39 cellular contexts compared by ENCODE assay signal in genomic region chr10:117965984-117966383, GRCh38.
"Had no signal": no experiment of that assay in that cellular context is flagged by ENCODE, and none has a peak within 500 bp of the region (broad histone marks: within the 10 kb centered on the region; RNA-seq: fewer than 3 reads in every experiment).

No MANE protein-coding gene starts in this region.

- DNase-seq: activated CD4-positive, alpha-beta memory T cell treated with anti-CD3 and anti-CD28 coated beads for 36 hours; activated CD4-positive, alpha-beta T cell treated with anti-CD3 and anti-CD28 coated beads for 1 hour; activated CD4-positive, alpha-beta T cell treated with anti-CD3 and anti-CD28 coated beads for 36 hours; activated CD4-positive, alpha-beta T cell treated with anti-CD3 and anti-CD28 coated beads for 48 hours; activated CD4-positive, alpha-beta T cell treated with anti-CD3 and anti-CD28 coated beads, Interleukin-2, amount 10 ng/mL, durations not matched to agents 7 days and 5 days; activated CD4-positive, alpha-beta T cell treated with anti-CD3 and anti-CD28 coated beads, Interleukin-2, amount 50 U/mL, for 4 hours; activated CD4-positive, CD25-positive, alpha-beta regulatory T cell; activated CD8-positive, alpha-beta memory T cell treated with anti-CD3 and anti-CD28 coated beads, Interleukin-2, amount 50 U/mL, for 4 hours; activated CD8-positive, alpha-beta T cell treated with anti-CD3 and anti-CD28 coated beads for 36 hours; activated effector memory CD4-positive, alpha-beta T cell treated with anti-CD3 and anti-CD28 coated beads, Interleukin-2, amount 50 U/mL, for 16 hours; activated gamma-delta T cell treated with Interleukin-2 at 50 U/mL for 16 hours; activated naive CD4-positive, alpha-beta T cell; activated naive CD4-positive, alpha-beta T cell treated with anti-CD3 and anti-CD28 coated beads for 36 hours; activated naive CD4-positive, alpha-beta T cell treated with anti-CD3 and anti-CD28 coated beads, Interleukin-2, amount 50 U/mL, for 16 hours; activated naive CD8-positive, alpha-beta T cell treated with anti-CD3 and anti-CD28 coated beads for 36 hours; activated T-cell treated with anti-CD3 and anti-CD28 coated beads for 4 hours; activated T-cell treated with anti-CD3 and anti-CD28 coated beads, Interleukin-2, amount 50 U/mL, for 1 hour; activated T-cell treated with anti-CD3 and anti-CD28 coated beads, Interleukin-2, amount 50 U/mL, for 4 hours; activated T-cell treated with anti-CD3 and anti-CD28 coated beads, Interleukin-2, amount 50 U/mL, for 72 hours; adrenal gland; amniotic stem cell; aorta; body of pancreas; brain microvascular endothelial cell; central memory CD4-positive, alpha-beta T cell; T-helper 2 cell; T-helper 9 cell had no signal

- H3K27me3 ChIP-seq: adrenal gland, body of pancreas, brain microvascular endothelial cell, breast epithelium had no signal

- H3K27ac ChIP-seq: adrenal gland, body of pancreas, brain microvascular endothelial cell, breast epithelium, coronary artery, VCaP had no signal

- H3K36me3 ChIP-seq: adrenal gland, brain microvascular endothelial cell, breast epithelium had no signal

- H3K4me1 Mint-ChIP-seq: activated CD4-positive, alpha-beta T cell treated with anti-CD3 and anti-CD28 coated beads for 36 hours; activated CD4-positive, alpha-beta T cell treated with anti-CD3 and anti-CD28 coated beads, Interleukin-2, amount 10 ng/mL, durations not matched to agents 7 days and 5 days; activated naive CD8-positive, alpha-beta T cell treated with anti-CD3 and anti-CD28 coated beads for 36 hours; activated T-helper 17 cell treated with anti-CD3 and anti-CD28 coated beads, Interleukin-2, amount 50 U/mL, for 72 hours had no signal

- FAIRE-seq: astrocyte, colon, TTC549 had no signal

- H3K4me3 Mint-ChIP-seq: activated CD4-positive, alpha-beta memory T cell treated with anti-CD3 and anti-CD28 coated beads for 36 hours; activated CD4-positive, alpha-beta T cell treated with anti-CD3 and anti-CD28 coated beads for 36 hours; activated CD4-positive, alpha-beta T cell treated with anti-CD3 and anti-CD28 coated beads, Interleukin-2, amount 10 ng/mL, durations not matched to agents 7 days and 5 days; activated CD8-positive, alpha-beta T cell treated with anti-CD3 and anti-CD28 coated beads for 36 hours; activated naive CD4-positive, alpha-beta T cell treated with anti-CD3 and anti-CD28 coated beads for 36 hours; activated naive CD8-positive, alpha-beta T cell treated with anti-CD3 and anti-CD28 coated beads for 36 hours; activated T-cell treated with anti-CD3 and anti-CD28 coated beads, Interleukin-2, amount 50 U/mL, for 4 hours; activated T-cell treated with anti-CD3 and anti-CD28 coated beads, Interleukin-2, amount 50 U/mL, for 72 hours; activated T-helper 1 cell treated with anti-CD3 and anti-CD28 coated beads, Interleukin-12 subunit alpha, Interleukin-12 subunit beta, Interleukin-2, Interleukin-4 antibody, amounts not matched to agents 30 ng/mL and 10 ng/mL and 1 ng/mL, durations not matched to agents 14 hours and 24 hours and 36 hours; activated T-helper 17 cell treated with anti-CD3 and anti-CD28 coated beads, Interleukin-2, amount 50 U/mL, for 72 hours; T-helper 2 cell treated with Interferon-gamma antibody and Interleukin-4, amounts not matched to agents 5 μg/mL and 100 μg/mL, for 36 hours; WTC11 had no signal

- H3K36me3 Mint-ChIP-seq: activated CD4-positive, alpha-beta memory T cell treated with anti-CD3 and anti-CD28 coated beads for 36 hours; activated naive CD4-positive, alpha-beta T cell treated with anti-CD3 and anti-CD28 coated beads, Interleukin-2, amount 50 U/mL, for 72 hours; activated naive CD8-positive, alpha-beta T cell treated with anti-CD3 and anti-CD28 coated beads for 36 hours; WTC11 had no signal

- H3K9me3 Mint-ChIP-seq: activated CD4-positive, alpha-beta memory T cell treated with anti-CD3 and anti-CD28 coated beads for 36 hours; activated CD4-positive, alpha-beta T cell treated with anti-CD3 and anti-CD28 coated beads, Interleukin-2, amount 10 ng/mL, durations not matched to agents 7 days and 5 days; activated CD8-positive, alpha-beta T cell treated with anti-CD3 and anti-CD28 coated beads for 36 hours; activated naive CD4-positive, alpha-beta T cell treated with anti-CD3 and anti-CD28 coated beads for 36 hours; activated naive CD8-positive, alpha-beta T cell treated with anti-CD3 and anti-CD28 coated beads for 36 hours; activated T-cell treated with anti-CD3 and anti-CD28 coated beads, Interleukin-2, amount 50 U/mL, for 4 hours; activated T-cell treated with anti-CD3 and anti-CD28 coated beads, Interleukin-2, amount 50 U/mL, for 72 hours; activated T-helper 1 cell treated with anti-CD3 and anti-CD28 coated beads, Interleukin-12 subunit alpha, Interleukin-12 subunit beta, Interleukin-2, Interleukin-4 antibody, amounts not matched to agents 30 ng/mL and 10 ng/mL and 1 ng/mL, durations not matched to agents 14 hours and 24 hours and 36 hours; T-helper 2 cell treated with Interferon-gamma antibody and Interleukin-4, amounts not matched to agents 5 μg/mL and 100 μg/mL, for 36 hours had no signal

- H3K27ac Mint-ChIP-seq: activated CD4-positive, alpha-beta memory T cell treated with anti-CD3 and anti-CD28 coated beads for 36 hours; activated CD4-positive, alpha-beta T cell treated with anti-CD3 and anti-CD28 coated beads for 36 hours; activated CD4-positive, alpha-beta T cell treated with anti-CD3 and anti-CD28 coated beads, Interleukin-2, amount 10 ng/mL, durations not matched to agents 7 days and 5 days; activated CD8-positive, alpha-beta T cell treated with anti-CD3 and anti-CD28 coated beads for 36 hours; activated naive CD4-positive, alpha-beta T cell treated with anti-CD3 and anti-CD28 coated beads for 36 hours; activated naive CD4-positive, alpha-beta T cell treated with anti-CD3 and anti-CD28 coated beads, Interleukin-2, amount 50 U/mL, for 72 hours; activated naive CD8-positive, alpha-beta T cell treated with anti-CD3 and anti-CD28 coated beads for 36 hours; activated T-cell treated with anti-CD3 and anti-CD28 coated beads, Interleukin-2, amount 50 U/mL, for 72 hours; activated T-helper 1 cell treated with anti-CD3 and anti-CD28 coated beads, Interleukin-12 subunit alpha, Interleukin-12 subunit beta, Interleukin-2, Interleukin-4 antibody, amounts not matched to agents 30 ng/mL and 10 ng/mL and 1 ng/mL, durations not matched to agents 14 hours and 24 hours and 36 hours; activated T-helper 17 cell treated with anti-CD3 and anti-CD28 coated beads, Interleukin-2, amount 50 U/mL, for 72 hours; T-helper 2 cell treated with Interferon-gamma antibody and Interleukin-4, amounts not matched to agents 5 μg/mL and 100 μg/mL, for 36 hours; WTC11 had no signal

- H3K4me3 ChIP-seq: adrenal gland, body of pancreas, breast epithelium, coronary artery had no signal

- H3K4me1 ChIP-seq: adrenal gland, body of pancreas, breast epithelium had no signal

- ATAC-seq: activated CD4-positive, alpha-beta T cell treated with anti-CD3 and anti-CD28 coated beads for 36 hours; activated CD4-positive, CD25-positive, alpha-beta regulatory T cell treated with anti-CD3 and anti-CD28 coated beads, Interleukin-2, amount 50 U/mL, for 24 hours; activated CD8-positive, alpha-beta T cell treated with anti-CD3 and anti-CD28 coated beads for 36 hours; activated naive CD4-positive, alpha-beta T cell treated with anti-CD3 and anti-CD28 coated beads, Interleukin-2, amount 50 U/mL, for 72 hours; activated T-cell treated with anti-CD3 and anti-CD28 coated beads, Interleukin-2, amount 50 U/mL, for 4 hours; activated T-cell treated with anti-CD3 and anti-CD28 coated beads, Interleukin-2, amount 50 U/mL, for 72 hours; activated T-helper 17 cell treated with anti-CD3 and anti-CD28 coated beads, Interleukin-2, amount 50 U/mL, for 72 hours; body of pancreas; WTC11 had no signal

- H3K9me3 ChIP-seq: adrenal gland, body of pancreas, breast epithelium had no signal
